8 cellular contexts compared by ENCODE assay signal in genomic region chr3:177615015-177615414, GRCh38.
DNase-seq lines count a peak whose midpoint lies in the region; ATAC-seq and TF ChIP-seq lines count a peak whose summit lies in the region.

No MANE protein-coding gene starts in this region.

- H3K4me1 Mint-ChIP-seq in Calu3 (ENCODE audit: low read depth, unreplicated experiment): peaks cover 69% of the 10 kb centered on the region
- peaks cover 75% of the 10 kb centered on the region for H3K4me1 Mint-ChIP-seq in chondrocyte (ENCODE audit: low read depth)

- CTCF ChIA-PET in Calu3 (lab: Charles Lee): interaction anchor here (0.6 to 2.0 kb wide), 5 partner anchors 19 to 329 kb away, joined by 3 to 7 read pairs (median 4); no protein-coding TSS in a partner anchor

- H3K36me3 Mint-ChIP-seq in Calu3 (ENCODE audit: insufficient read depth, unreplicated experiment) (no peaks in the 10 kb centered on the region), chondrocyte (ENCODE audit: low read depth) (no peaks in the 10 kb centered on the region)

- no TSS peak for BruUV-seq in Calu3 (replicated peaks; lab: Mats Ljungman, UMichigan)

- DNase-seq in Calu3 (peak; percentile 85), NCI-H2196 (lab: John Stamatoyannopoulos, UW; ENCODE audit: unreplicated experiment) (peak; percentile 95), chondrocyte (ENCODE audit: low spot score) (no peak), myocyte (ENCODE audit: low read depth) (peak; percentile 71), activated gamma-delta T cell treated with Interleukin-2 at 50 U/mL for 16 hours (no peak), NCI-H1436 treated with DMSO at 0.1 percent for 48 hours (lab: John Stamatoyannopoulos, UW) (no peak)
- no peak for DNase-seq in activated CD4-positive, CD25-positive, alpha-beta regulatory T cell (lab: John Stamatoyannopoulos, UW)

- no peaks in the 10 kb centered on the region for H3K27me3 Mint-ChIP-seq in Calu3 (ENCODE audit: unreplicated experiment)
- H3K27me3 Mint-ChIP-seq in chondrocyte (ENCODE audit: low read depth): no peaks in the 10 kb centered on the region

- H3K4me3 Mint-ChIP-seq in Calu3 (ENCODE audit: low read depth, unreplicated experiment): no peak overlapping the region
- H3K4me3 Mint-ChIP-seq in chondrocyte (ENCODE audit: unreplicated experiment): no peak overlapping the region

- ATAC-seq in HG02678 (IDR thresholded peaks at IDR 0.05; ENCODE audit: unreplicated experiment): no peak

- peak overlapping the region; percentile 28 for H3K27ac Mint-ChIP-seq in Calu3 (ENCODE audit: unreplicated experiment)
- H3K27ac Mint-ChIP-seq in chondrocyte (ENCODE audit: unreplicated experiment): peak overlapping the region; percentile 49

- H3K9me3 Mint-ChIP-seq in Calu3 (ENCODE audit: low read depth, unreplicated experiment): no peaks in the 10 kb centered on the region
- peaks cover 5% of the 10 kb centered on the region for H3K9me3 Mint-ChIP-seq in chondrocyte (ENCODE audit: low read depth)

- no peak for TF ChIP-seq CTCF in Calu3 (IDR thresholded peaks at IDR 0.05; ENCODE audit: unreplicated experiment)
- TF ChIP-seq CTCF in chondrocyte (IDR thresholded peaks at IDR 0.05): no peak

- intact Hi-C loops in Calu3 (cut with micrococcal nuclease; ENCODE audit: unreplicated experiment): loop anchor here (1.0 to 10.0 kb wide), 9 partner anchors 91 to 770 kb away; partner anchors contain the start of gene TBL1XR1

Comparison
In these comparisons a context has a peak if more than half of its experiments do, and no peak if none do; other contexts are left out.
1. DNase-seq: peak in Calu3 (single experiment), NCI-H2196 (single experiment) and myocyte (single experiment); none in chondrocyte (single experiment), activated gamma-delta T cell treated with Interleukin-2 at 50 U/mL for 16 hours (single experiment), activated CD4-positive, CD25-positive, alpha-beta regulatory T cell (0 of 4) and NCI-H1436 treated with DMSO at 0.1 percent for 48 hours (single experiment).